In the genomic region with DNA sequence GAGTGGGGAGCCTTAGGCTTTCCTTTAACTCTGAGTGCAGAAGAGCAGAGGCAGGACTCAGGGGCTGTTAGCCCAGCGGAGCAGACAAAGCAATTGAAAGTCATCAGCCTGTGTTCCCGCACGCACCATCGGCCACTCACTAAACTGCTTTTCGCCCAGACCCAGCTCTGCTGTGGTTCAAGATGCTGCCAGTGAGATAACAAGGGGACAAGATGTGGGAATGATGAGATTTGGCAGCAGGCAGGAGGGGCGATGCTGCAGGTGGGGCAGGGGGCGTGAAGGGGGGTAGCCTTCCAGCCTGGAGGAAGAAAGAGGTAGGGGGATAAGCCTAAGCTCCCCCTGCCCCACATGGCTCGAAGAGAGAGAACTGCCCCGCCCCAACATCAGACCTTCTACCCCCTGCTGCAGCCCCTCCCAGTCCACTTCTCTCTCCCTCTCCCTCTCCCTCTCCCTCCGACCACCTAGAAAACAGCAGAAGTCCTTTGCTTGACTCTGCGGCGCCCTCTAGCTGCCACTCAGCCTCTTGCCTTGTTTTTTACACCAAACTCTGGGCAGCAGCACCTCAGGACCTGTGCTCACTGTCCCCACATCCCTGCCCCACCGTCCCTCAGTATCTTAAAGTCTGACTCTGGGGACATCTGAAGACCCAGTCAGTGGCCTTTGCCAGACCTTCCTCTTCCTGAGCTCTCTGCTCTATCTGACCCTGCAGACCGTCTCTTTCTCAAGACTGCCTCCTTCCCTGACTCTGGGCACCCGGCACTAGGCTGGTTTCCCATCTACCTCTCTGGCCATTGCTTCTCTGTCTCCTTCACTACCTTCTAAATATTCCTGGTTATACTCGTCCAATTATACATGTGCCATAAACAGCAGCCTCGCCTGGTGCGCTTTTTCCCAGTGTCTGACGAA, we compare ENCODE assay signal across 8 cellular contexts.
DNase-seq lines count a peak whose midpoint lies in the region; ATAC-seq and TF ChIP-seq lines count a peak whose summit lies in the region.

No MANE protein-coding gene starts in this region.

- H3K36me3 ChIP-seq in breast epithelium, result no peaks in the 10 kb centered on the region

- no peak overlapping the region for H3K27ac ChIP-seq in breast epithelium

- TF ChIP-seq CTCF in WI38 (IDR thresholded peaks at IDR 0.05; ENCODE audit: low read depth, low read length) (peak; percentile 84), breast epithelium (IDR thresholded peaks at IDR 0.05) (peak; percentile 10 to 75 (median 62))

- no peak for TF ChIP-seq POLR2A in breast epithelium (IDR thresholded peaks at IDR 0.05)

- H3K9me3 ChIP-seq in breast epithelium, result no peaks in the 10 kb centered on the region

- H3K4me3 ChIP-seq in WI38 (ENCODE audit: low read depth, low read length) (no peak overlapping the region), breast epithelium (no peak overlapping the region)

- DNase-seq in DMS 273 (lab: John Stamatoyannopoulos, UW; ENCODE audit: unreplicated experiment) (peak; percentile 79), DMS 273 treated with DMSO at 0.1 percent for 48 hours (lab: John Stamatoyannopoulos, UW) (no peak), NCI-H187 (lab: John Stamatoyannopoulos, UW) (peak; percentile 9 to 10), breast epithelium (ENCODE audit: low spot score in 2 of 2) (peak; percentile 57 to 70), iris pigment epithelial cell (ENCODE audit: low read depth) (peak; percentile 61)
- DNase-seq in stimulated activated CD4-positive, alpha-beta T cell treated with anti-CD3 and anti-CD28 coated beads, Interleukin-1b, Interleukin-23, amount 100 ng/mL, for 4 hours (ENCODE audit: low read depth in 2 of 2), result peak; percentile 43 to 58

- intact Hi-C loops in breast epithelium (cut with DNase I; ENCODE audit: low total_unique reads), result no loop called here

- ATAC-seq in GM21367 (IDR thresholded peaks at IDR 0.05; ENCODE audit: unreplicated experiment), result no peak

- H3K4me1 ChIP-seq in breast epithelium, result no peaks in the 10 kb centered on the region

- H3K27me3 ChIP-seq in breast epithelium, result no peaks in the 10 kb centered on the region
